In the genomic region with DNA sequence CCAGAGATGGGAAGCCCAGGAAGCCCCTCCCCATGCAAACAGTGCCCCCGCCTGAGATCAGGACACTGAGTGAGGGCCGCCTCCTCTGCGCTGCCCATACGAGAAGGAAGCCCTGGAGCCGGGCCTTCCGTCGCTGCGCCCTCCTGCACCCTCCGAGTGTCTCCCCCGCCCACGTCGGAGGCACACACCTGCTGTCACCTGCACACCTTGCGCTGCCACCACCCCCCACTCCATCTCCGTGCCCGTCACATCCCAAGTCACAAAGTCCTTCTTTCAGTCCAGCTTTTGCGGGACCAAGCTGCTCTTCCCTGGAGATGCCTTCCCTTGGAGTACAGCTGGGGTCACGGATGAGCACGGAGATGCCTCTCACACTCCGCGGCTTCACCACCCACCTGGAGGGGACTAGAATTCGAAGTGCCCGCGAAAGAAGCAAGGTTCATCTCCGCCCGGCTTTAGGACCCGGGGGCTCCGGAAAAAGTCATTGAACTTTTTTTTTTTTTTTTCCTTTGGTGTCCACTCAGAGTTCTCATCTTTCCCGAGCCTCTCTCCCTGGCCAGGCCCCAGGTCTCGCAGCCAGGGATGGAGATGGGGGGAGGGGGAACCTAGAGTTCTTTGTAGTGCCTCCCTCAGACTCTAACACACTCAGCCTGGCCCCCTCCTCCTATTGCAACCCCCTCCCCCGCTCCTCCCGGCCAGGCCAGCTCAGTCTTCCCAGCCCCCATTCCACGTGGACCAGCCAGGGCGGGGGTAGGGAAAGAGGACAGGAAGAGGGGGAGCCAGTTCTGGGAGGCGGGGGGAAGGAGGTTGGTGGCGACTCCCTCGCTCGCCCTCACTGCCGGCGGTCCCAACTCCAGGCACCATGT, we compare ENCODE assay signal across 8 cellular contexts. TPM values are rescaled to one million over a fixed set of nuclear protein-coding genes. Genes with fewer than 3 reads are reported as not detected.
DNase-seq lines count a peak whose midpoint lies in the region; ATAC-seq and TF ChIP-seq lines count a peak whose summit lies in the region.

A gene with protein sequence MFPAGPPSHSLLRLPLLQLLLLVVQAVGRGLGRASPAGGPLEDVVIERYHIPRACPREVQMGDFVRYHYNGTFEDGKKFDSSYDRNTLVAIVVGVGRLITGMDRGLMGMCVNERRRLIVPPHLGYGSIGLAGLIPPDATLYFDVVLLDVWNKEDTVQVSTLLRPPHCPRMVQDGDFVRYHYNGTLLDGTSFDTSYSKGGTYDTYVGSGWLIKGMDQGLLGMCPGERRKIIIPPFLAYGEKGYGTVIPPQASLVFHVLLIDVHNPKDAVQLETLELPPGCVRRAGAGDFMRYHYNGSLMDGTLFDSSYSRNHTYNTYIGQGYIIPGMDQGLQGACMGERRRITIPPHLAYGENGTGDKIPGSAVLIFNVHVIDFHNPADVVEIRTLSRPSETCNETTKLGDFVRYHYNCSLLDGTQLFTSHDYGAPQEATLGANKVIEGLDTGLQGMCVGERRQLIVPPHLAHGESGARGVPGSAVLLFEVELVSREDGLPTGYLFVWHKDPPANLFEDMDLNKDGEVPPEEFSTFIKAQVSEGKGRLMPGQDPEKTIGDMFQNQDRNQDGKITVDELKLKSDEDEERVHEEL (plus strand): TSS at position 829 of the 863 bp plus-strand sequence. CDS start 31 bp downstream, at position 860.

- H3K4me1 ChIP-seq in adrenal gland (replicated peaks in 1 of 2) = peaks cover 20 to 22% of the 10 kb centered on the region in 2 donors
- H3K4me1 ChIP-seq in cardiac muscle cell (ENCODE audit: low read depth) = peaks cover 18% of the 10 kb centered on the region
- H3K4me1 ChIP-seq in aorta (ENCODE audit: control insufficient read depth in 1 of 2, insufficient read depth in 2 of 2, low read length in 2 of 2) = no peaks in the 10 kb centered on the region

- peak; percentile 77 for DNase-seq in DMS79 (lab: John Stamatoyannopoulos, UW)
- DNase-seq in RKO (ENCODE audit: low spot score) = peak; percentile 88
- peak; percentile 62 to 79 (median 74) for DNase-seq in adrenal gland
- peak; percentile 90 to 97 for DNase-seq in cardiac muscle cell (ENCODE audit: low read depth in 1 of 2, low spot score in 1 of 2)
- DNase-seq in occipital lobe (lab: John Stamatoyannopoulos, UW) = no peak
- peak; percentile 84 to 91 for DNase-seq in aorta

- WGBS in adrenal gland, 4 donors = 0 to 1% (median 0%) methylated on average over 18 to 39 of the region's 39 CpGs
- 1% methylated on average over 36 to 39 of the region's 39 CpGs for WGBS in aorta, 2 donors

- H3K4me3 ChIP-seq in adrenal gland = peak within 1 kb of the TSS; percentile 40 to 95 (median 46)
- H3K4me3 ChIP-seq in cardiac muscle cell = peak within 1 kb of the TSS; percentile 92
- peak within 1 kb of the TSS; percentile 64 to 77 for H3K4me3 ChIP-seq in aorta (ENCODE audit: low read length in 2 of 2)

- intact Hi-C loops in adrenal gland (cut with DNase I) (no loop called here), aorta (cut with DNase I) (no loop called here)

- H3K9me3 ChIP-seq in adrenal gland (replicated peaks in 1 of 3) (no peaks in the 10 kb centered on the region), cardiac muscle cell (ENCODE audit: low read depth) (no peaks in the 10 kb centered on the region), aorta (ENCODE audit: control insufficient read depth, low read length) (no peaks in the 10 kb centered on the region)

- TF ChIP-seq CTCF in adrenal gland (IDR thresholded peaks at IDR 0.05) = no peak
- TF ChIP-seq CTCF in cardiac muscle cell (IDR thresholded peaks at IDR 0.05; ENCODE audit: low read depth, low read length) = no peak

- TF ChIP-seq POLR2A in adrenal gland (IDR thresholded peaks at IDR 0.05) = no peak

- H3K27me3 ChIP-seq in adrenal gland (no peaks in the 10 kb centered on the region), cardiac muscle cell (no peaks in the 10 kb centered on the region), aorta (ENCODE audit: control insufficient read depth in 1 of 2, insufficient read depth in 2 of 2, low read length in 1 of 2) (no peaks in the 10 kb centered on the region)

- H3K36me3 ChIP-seq in adrenal gland (replicated peaks in 1 of 2) (no peaks in the 10 kb centered on the region), cardiac muscle cell (no peaks in the 10 kb centered on the region), aorta (ENCODE audit: control insufficient read depth in 1 of 2, insufficient read depth in 2 of 2, low read length in 1 of 2) (peaks cover 0 to 2% of the 10 kb centered on the region in 2 donors)

- H3K27ac ChIP-seq in adrenal gland (peak within 1 kb of the TSS in 4 of 5 donors; percentile 7 to 87 (median 63)), cardiac muscle cell (peak within 1 kb of the TSS; percentile 80), aorta (ENCODE audit: low read depth in 1 of 2, low read length in 2 of 2) (peak within 1 kb of the TSS in 1 of 2 donors; percentile 56)

- ATAC-seq in HG03432 (IDR thresholded peaks at IDR 0.05; ENCODE audit: unreplicated experiment) (peak; percentile 20), aorta (ENCODE audit: low FRiP score) (peak; percentile 83), GM21515 (IDR thresholded peaks at IDR 0.05; ENCODE audit: unreplicated experiment) (no peak)

RNA-seq across cellular contexts. Expression of the gene that starts here (rescaled TPM):
- total RNA-seq in adrenal gland (100 to 1,000 TPM in 3 of 8 donors, 10 to 100 TPM in 5; 62.3 to 131 (median 85.1) TPM), cardiac muscle cell (265 and 336 TPM in 2 replicates), occipital lobe (11.2 TPM), aorta (100 to 1,000 TPM; 140 to 172 TPM)
- polyA plus RNA-seq in adrenal gland (100 to 1,000 TPM in 2 of 3 donors, 10 to 100 TPM in 1; 28.4 to 244 (median 157) TPM), cardiac muscle cell (113 and 165 TPM in 2 replicates), aorta (100 to 1,000 TPM in 1 of 2 donors, 10 to 100 TPM in 1; 70.5 to 260 TPM)
